Comparison of ENCODE assay signal across 8 cellular contexts in genomic region chr2:242085941-242086621, GRCh38.
DNase-seq lines count a peak whose midpoint lies in the region; ATAC-seq and TF ChIP-seq lines count a peak whose summit lies in the region.

No MANE protein-coding gene starts in this region.

- H3K27ac ChIP-seq in spleen, result peak overlapping the region; percentile 24 to 80 (median 68)

- no peak for TF ChIP-seq CTCF in fibroblast of pulmonary artery (IDR thresholded peaks at IDR 0.05; ENCODE audit: low read length, missing control alignments)
- TF ChIP-seq CTCF in spleen (IDR thresholded peaks at IDR 0.05 in 8 of 11, conservative IDR thresholded peaks at IDR 0.05 in 3 of 11), result no peak

- ATAC-seq in GM21423 (IDR thresholded peaks at IDR 0.05; ENCODE audit: unreplicated experiment) (peak; percentile 9), HG03457 (IDR thresholded peaks at IDR 0.05; ENCODE audit: unreplicated experiment) (no peak)

- 10 to 28% (median 20%) methylated on average over 6 of the region's 6 CpGs for WGBS in spleen, 5 donors

- peaks cover 0 to 5% (median 0%) of the 10 kb centered on the region in 7 donors for H3K27me3 ChIP-seq in spleen (replicated peaks in 1 of 7)

- H3K36me3 ChIP-seq in spleen, result no peaks in the 10 kb centered on the region

- peaks cover 5 to 41% (median 29%) of the 10 kb centered on the region in 6 donors for H3K4me1 ChIP-seq in spleen

- H3K4me3 ChIP-seq in fibroblast of pulmonary artery (replicated peaks; ENCODE audit: low read depth, low read length), result no peak overlapping the region
- H3K4me3 ChIP-seq in spleen, result peak overlapping the region in 5 of 8 donors; percentile 11 to 53 (median 14)

- intact Hi-C loops in spleen (cut with DNase I; ENCODE audit: low total_unique reads), result no loop called here

- DNase-seq in AML-193 (lab: John Stamatoyannopoulos, UW) (peak; percentile 90 to 93), fibroblast of pulmonary artery (ENCODE audit: low read depth) (peak; percentile 9), spleen (peak; percentile 83), HK-2 (ENCODE audit: unreplicated experiment) (no peak)
- DNase-seq in NK-92 treated with Interleukin-12 subunit alpha and Interleukin-12 subunit beta, amount 100 ng/mL, for 24 hours (lab: John Stamatoyannopoulos, UW), result no peak

- TF ChIP-seq POLR2A in Raji (IDR thresholded peaks at IDR 0.05; ENCODE audit: insufficient read depth, low read depth, low read length) (peak; percentile 83), spleen (IDR thresholded peaks at IDR 0.05) (peak in 1 of 3 donors; percentile 20)

- H3K9me3 ChIP-seq in spleen, result no peaks in the 10 kb centered on the region

Comparison
In these comparisons a context has a peak if more than half of its experiments do, and no peak if none do; other contexts are left out.
1. DNase-seq: peak in AML-193 (2 of 2), fibroblast of pulmonary artery (single experiment) and spleen (single experiment); none in NK-92 treated with Interleukin-12 subunit alpha and Interleukin-12 subunit beta, amount 100 ng/mL, for 24 hours (single experiment) and HK-2 (single experiment).